Comparison of ENCODE assay signal across 2 cellular contexts in the genomic region with DNA sequence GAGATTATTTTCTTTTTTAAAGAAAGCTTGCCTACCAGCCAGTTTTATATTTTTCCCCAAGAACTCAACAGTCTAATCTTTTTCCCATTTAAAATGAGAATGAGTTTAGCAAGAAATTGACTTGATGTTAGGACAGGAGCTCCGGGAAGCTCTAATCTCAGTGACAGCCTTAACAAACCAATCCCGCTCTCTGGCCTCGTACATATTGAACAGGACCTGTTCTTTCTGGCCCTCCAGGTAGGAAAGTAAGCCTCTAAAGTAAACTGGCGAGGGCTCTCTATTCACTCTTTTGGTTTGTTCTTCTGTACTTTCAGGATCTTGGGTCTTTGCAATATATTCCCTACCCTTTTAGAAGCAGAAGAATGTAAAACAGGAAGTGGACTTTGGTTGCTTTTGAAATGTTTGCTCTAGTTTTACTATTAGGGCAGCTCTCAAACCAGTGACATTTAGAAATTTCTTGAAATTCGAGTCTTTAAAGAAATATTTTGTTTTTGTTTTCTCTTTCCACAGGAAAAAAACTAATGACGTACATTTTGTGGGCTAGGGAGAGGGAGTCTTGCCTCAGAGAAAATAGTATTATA.
TF ChIP-seq lines count a peak whose summit lies in the region.

No MANE protein-coding gene starts in this region.

TF ChIP-seq in K562, 482 proteins besides CTCF, POLR2A, EP300 and RAD21:
- TF ChIP-seq, protein P1, sequence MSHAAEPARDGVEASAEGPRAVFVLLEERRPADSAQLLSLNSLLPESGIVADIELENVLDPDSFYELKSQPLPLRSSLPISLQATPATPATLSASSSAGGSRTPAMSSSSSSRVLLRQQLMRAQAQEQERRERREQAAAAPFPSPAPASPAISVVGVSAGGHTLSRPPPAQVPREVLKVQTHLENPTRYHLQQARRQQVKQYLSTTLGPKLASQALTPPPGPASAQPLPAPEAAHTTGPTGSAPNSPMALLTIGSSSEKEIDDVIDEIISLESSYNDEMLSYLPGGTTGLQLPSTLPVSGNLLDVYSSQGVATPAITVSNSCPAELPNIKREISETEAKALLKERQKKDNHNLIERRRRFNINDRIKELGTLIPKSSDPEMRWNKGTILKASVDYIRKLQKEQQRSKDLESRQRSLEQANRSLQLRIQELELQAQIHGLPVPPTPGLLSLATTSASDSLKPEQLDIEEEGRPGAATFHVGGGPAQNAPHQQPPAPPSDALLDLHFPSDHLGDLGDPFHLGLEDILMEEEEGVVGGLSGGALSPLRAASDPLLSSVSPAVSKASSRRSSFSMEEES (CRISPR knock-in tag; IDR thresholded peaks at IDR 0.05): no peak
- TF ChIP-seq SMAD1 (IDR thresholded peaks at IDR 0.05; ENCODE audit: low read depth, low read length, partially characterized antibody) (no peak), HMGN3 (IDR thresholded peaks at IDR 0.05; ENCODE audit: borderline replicate concordance, extremely low read depth, insufficient read length, low read depth, low read length) (no peak), SPI1 (IDR thresholded peaks at IDR 0.05; ENCODE audit: borderline replicate concordance, low read depth, low read length) (peak; percentile 27; the same call in 1 of the 2 replicates)
TF ChIP-seq in K562: peak in this region for 1.

TF ChIP-seq in liver, 16 proteins besides CTCF, POLR2A, EP300 and RAD21:
- TF ChIP-seq HNF4A (conservative IDR thresholded peaks at IDR 0.05) (peak; percentile 16 to 17), SP1 (IDR thresholded peaks at IDR 0.05) (no peak)
